ENCODE assay signal across 7 cellular contexts in the genomic region with DNA sequence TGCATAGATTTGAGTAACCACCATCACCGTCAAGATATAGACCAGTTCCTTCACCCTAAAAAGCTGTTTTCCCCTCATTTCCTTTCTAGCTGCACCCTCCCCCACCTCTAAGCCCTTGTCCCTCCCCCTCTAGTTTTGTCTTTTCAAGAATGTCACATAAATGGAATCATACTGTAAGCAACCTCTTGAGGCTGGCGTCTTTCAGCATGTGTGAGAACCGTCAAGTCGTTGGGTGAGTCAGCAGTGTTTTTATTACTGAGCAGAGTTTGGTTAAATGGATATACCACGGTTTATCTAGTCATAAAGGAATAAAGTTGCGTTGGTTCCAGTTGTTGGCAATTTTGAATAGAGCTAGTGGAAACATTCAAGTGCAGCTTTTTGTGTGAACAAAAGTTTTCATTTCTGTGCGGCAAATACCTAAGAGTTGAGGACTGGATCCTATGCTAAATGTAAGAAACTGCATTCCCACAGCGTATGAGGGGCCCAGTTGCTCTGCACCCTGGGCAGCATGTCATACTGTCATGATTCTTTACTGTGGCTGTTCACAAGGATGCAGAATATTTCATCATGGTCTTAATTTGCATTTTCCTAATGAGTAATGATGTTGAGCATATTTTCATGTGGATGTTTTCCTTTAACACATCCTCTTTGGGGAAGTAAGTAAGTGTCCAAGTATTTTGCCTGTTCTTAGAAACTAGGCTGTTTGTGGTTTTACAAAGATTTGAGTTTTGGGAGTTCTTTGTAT.
DNase-seq lines count a peak whose midpoint lies in the region; ATAC-seq and TF ChIP-seq lines count a peak whose summit lies in the region.

No MANE protein-coding gene starts in this region.

- no peak overlapping the region for H3K4me3 ChIP-seq in sigmoid colon
- H3K4me3 ChIP-seq in testis = no peak overlapping the region
- H3K4me3 ChIP-seq in PC-9 = no peak overlapping the region

- H3K27me3 Mint-ChIP-seq in activated T-helper 1 cell treated with anti-CD3 and anti-CD28 coated beads, Interleukin-12 subunit alpha, Interleukin-12 subunit beta, Interleukin-2, Interleukin-4 antibody, amounts not matched to agents 30 ng/mL and 10 ng/mL and 1 ng/mL, durations not matched to agents 14 hours and 24 hours and 36 hours (ENCODE audit: insufficient read depth) = no peaks in the 10 kb centered on the region

- 12 to 41% methylated on average over 8 of the region's 8 CpGs for WGBS in sigmoid colon, 2 donors
- WGBS in testis, 2 donors = 81 to 83% methylated on average over 8 of the region's 8 CpGs

- H3K9me3 ChIP-seq in sigmoid colon (no peaks in the 10 kb centered on the region), testis (no peaks in the 10 kb centered on the region), PC-9 (ENCODE audit: insufficient read depth, low read depth) (no peaks in the 10 kb centered on the region)

- peak; percentile 43 for ATAC-seq in GM18870 (IDR thresholded peaks at IDR 0.05; ENCODE audit: unreplicated experiment)
- peak; percentile 42 for ATAC-seq in HG03039 (IDR thresholded peaks at IDR 0.05; ENCODE audit: unreplicated experiment)

- TF ChIP-seq POLR2A in sigmoid colon (IDR thresholded peaks at IDR 0.05) (no peak), testis (IDR thresholded peaks at IDR 0.05) (no peak)

- H3K4me1 ChIP-seq in sigmoid colon (peaks cover 0 to 23% (median 17%) of the 10 kb centered on the region in 4 donors), testis (no peaks in the 10 kb centered on the region), PC-9 (replicated peaks; ENCODE audit: insufficient read depth) (no peaks in the 10 kb centered on the region)

- peak overlapping the region; percentile 83 for H3K4me3 Mint-ChIP-seq in activated T-helper 1 cell treated with anti-CD3 and anti-CD28 coated beads, Interleukin-12 subunit alpha, Interleukin-12 subunit beta, Interleukin-2, Interleukin-4 antibody, amounts not matched to agents 30 ng/mL and 10 ng/mL and 1 ng/mL, durations not matched to agents 14 hours and 24 hours and 36 hours

- no peaks in the 10 kb centered on the region for H3K79me2 ChIP-seq in PC-9 (ENCODE audit: low read depth)

- no peaks in the 10 kb centered on the region; the same call in 1 of the 2 replicates for H4K20me1 ChIP-seq in PC-9 (ENCODE audit: insufficient read depth)

- H3K4me1 Mint-ChIP-seq in activated T-helper 1 cell treated with anti-CD3 and anti-CD28 coated beads, Interleukin-12 subunit alpha, Interleukin-12 subunit beta, Interleukin-2, Interleukin-4 antibody, amounts not matched to agents 30 ng/mL and 10 ng/mL and 1 ng/mL, durations not matched to agents 14 hours and 24 hours and 36 hours (ENCODE audit: low read depth) = peaks cover 94% of the 10 kb centered on the region

- no peak overlapping the region for H3K4me2 ChIP-seq in PC-9

- TF ChIP-seq CTCF in sigmoid colon (IDR thresholded peaks at IDR 0.05) (no peak), testis (IDR thresholded peaks at IDR 0.05) (no peak), PC-9 (conservative IDR thresholded peaks at IDR 0.05) (no peak)

- no peaks in the 10 kb centered on the region for H3K27me3 ChIP-seq in sigmoid colon
- no peaks in the 10 kb centered on the region for H3K27me3 ChIP-seq in testis
- no peaks in the 10 kb centered on the region for H3K27me3 ChIP-seq in PC-9 (ENCODE audit: insufficient read depth, low read depth)

- no peak overlapping the region for H2AFZ ChIP-seq in PC-9

- H3K36me3 ChIP-seq in sigmoid colon = no peaks in the 10 kb centered on the region
- no peaks in the 10 kb centered on the region for H3K36me3 ChIP-seq in testis (ENCODE audit: low read depth, missing control alignments)
- H3K36me3 ChIP-seq in PC-9 (ENCODE audit: low read depth) = no peaks in the 10 kb centered on the region

- no peaks in the 10 kb centered on the region for H3K9me2 ChIP-seq in PC-9 (ENCODE audit: insufficient read depth)

- H3K27ac ChIP-seq in sigmoid colon (peak overlapping the region in 3 of 4 donors; percentile 28 to 57 (median 43)), testis (no peak overlapping the region), PC-9 (no peak overlapping the region)

- TF ChIP-seq EP300 in sigmoid colon (IDR thresholded peaks at IDR 0.05) = no peak

- intact Hi-C loops in activated T-helper 1 cell treated with anti-CD3 and anti-CD28 coated beads, Interleukin-12 subunit alpha, Interleukin-12 subunit beta, Interleukin-2, Interleukin-4 antibody, amounts not matched to agents 30 ng/mL and 10 ng/mL and 1 ng/mL, durations not matched to agents 14 hours and 24 hours and 36 hours (cut with micrococcal nuclease) = loop anchor here (1.0 to 10.0 kb wide), 11 partner anchors 8 to 1442 kb away; partner anchors contain the start of genes CPPED1, GSPT1 and SNX29
- intact Hi-C loops in sigmoid colon (cut with DNase I) (no loop called here), testis (cut with DNase I; ENCODE audit: low total_unique reads) (no loop called here), PC-9 (cut with micrococcal nuclease; ENCODE audit: unreplicated experiment) (no loop called here)

- POLR2A ChIA-PET in PC-9 (lab: Charles Lee; ENCODE audit: unreplicated experiment) = no interaction called here

- no peaks in the 10 kb centered on the region for H3K9me3 Mint-ChIP-seq in activated T-helper 1 cell treated with anti-CD3 and anti-CD28 coated beads, Interleukin-12 subunit alpha, Interleukin-12 subunit beta, Interleukin-2, Interleukin-4 antibody, amounts not matched to agents 30 ng/mL and 10 ng/mL and 1 ng/mL, durations not matched to agents 14 hours and 24 hours and 36 hours

- H3K36me3 Mint-ChIP-seq in activated T-helper 1 cell treated with anti-CD3 and anti-CD28 coated beads, Interleukin-12 subunit alpha, Interleukin-12 subunit beta, Interleukin-2, Interleukin-4 antibody, amounts not matched to agents 30 ng/mL and 10 ng/mL and 1 ng/mL, durations not matched to agents 14 hours and 24 hours and 36 hours (ENCODE audit: low read depth) = peaks cover 22% of the 10 kb centered on the region

- no TSS peak for BruUV-seq in PC-9 (replicated peaks; lab: Mats Ljungman, UMichigan)

- CTCF ChIA-PET in PC-9 (lab: Charles Lee) = interaction anchor here (0.6 kb wide), 1 partner anchor 257 kb away, joined by 6 read pairs; no protein-coding TSS in a partner anchor

- H3K27ac Mint-ChIP-seq in activated T-helper 1 cell treated with anti-CD3 and anti-CD28 coated beads, Interleukin-12 subunit alpha, Interleukin-12 subunit beta, Interleukin-2, Interleukin-4 antibody, amounts not matched to agents 30 ng/mL and 10 ng/mL and 1 ng/mL, durations not matched to agents 14 hours and 24 hours and 36 hours = peak overlapping the region; percentile 96

- DNase-seq in activated T-helper 1 cell treated with anti-CD3 and anti-CD28 coated beads, Interleukin-12 subunit alpha, Interleukin-12 subunit beta, Interleukin-2, Interleukin-4 antibody, amounts not matched to agents 30 ng/mL and 10 ng/mL and 1 ng/mL, durations not matched to agents 14 hours and 24 hours and 36 hours (ENCODE audit: low spot score) = peak; percentile 61
- DNase-seq in sigmoid colon = no peak
- no peak for DNase-seq in testis
- no peak for DNase-seq in PC-9
- no peak for DNase-seq in OCI-M1 (lab: John Stamatoyannopoulos, UW)

- no peaks in the 10 kb centered on the region for H3F3A ChIP-seq in PC-9 (ENCODE audit: insufficient read depth, low read depth)

Comparison
In these comparisons a context has a peak if more than half of its experiments do, and no peak if none do; other contexts are left out.
1. H3K27ac ChIP-seq: peak in sigmoid colon (3 of 4); none in testis (0 of 2) and PC-9 (single experiment).